Comparison of ENCODE assay signal across 1 cellular context in genomic region chr1:165222580-165222979, GRCh38.
TF ChIP-seq lines count a peak whose summit lies in the region.

No MANE protein-coding gene starts in this region.

TF ChIP-seq in GM23338, 12 proteins besides CTCF, POLR2A, EP300 and RAD21:
- TF ChIP-seq NANOG (IDR thresholded peaks at IDR 0.05; ENCODE audit: borderline replicate concordance) (no peak), CREB1 (CRISPR knock-in tag; IDR thresholded peaks at IDR 0.05; ENCODE audit: low read depth) (no peak), ZNF462 (CRISPR knock-in tag; IDR thresholded peaks at IDR 0.05) (no peak), EZH2phosphoT487 (IDR thresholded peaks at IDR 0.05; ENCODE audit: unreplicated experiment) (no peak)
